ENCODE assay signal across 26 cellular contexts in genomic region chr3:155981669-155982068, GRCh38.
"Had no signal": no experiment of that assay in that cellular context is flagged by ENCODE, and none has a peak within 500 bp of the region (broad histone marks: within the 10 kb centered on the region; RNA-seq: fewer than 3 reads in every experiment).

No MANE protein-coding gene starts in this region.

- H3K27ac Mint-ChIP-seq: activated CD4-positive, alpha-beta memory T cell treated with anti-CD3 and anti-CD28 coated beads, Interleukin-2, amount 10 ng/mL, durations not matched to agents 7 days and 5 days; activated CD4-positive, alpha-beta T cell treated with anti-CD3 and anti-CD28 coated beads, Interleukin-2, amount 10 ng/mL, durations not matched to agents 24 days and 14 days; activated naive CD4-positive, alpha-beta T cell treated with anti-CD3 and anti-CD28 coated beads, Interleukin-2, amount 10 ng/mL, durations not matched to agents 7 days and 5 days; effector memory CD8-positive, alpha-beta T cell; memory B cell; naive B cell; neural progenitor cell; stimulated activated effector memory CD8-positive, alpha-beta T cell treated with anti-CD3 and anti-CD28 coated beads, Interleukin-12 subunit alpha, Interleukin-12 subunit beta, amount 100 ng/mL, for 72 hours; stimulated activated naive CD8-positive, alpha-beta T cell treated with anti-CD3 and anti-CD28 coated beads, Interleukin-15, amount 100 ng/mL, for 72 hours had no signal

- H3K9me3 ChIP-seq: gastrocnemius medialis, prostate gland, suprapubic skin, tibial nerve had no signal

- DNase-seq: activated CD4-positive, alpha-beta memory T cell treated with anti-CD3 and anti-CD28 coated beads, Interleukin-2, amount 10 ng/mL, durations not matched to agents 7 days and 5 days; activated CD4-positive, alpha-beta T cell treated with anti-CD3 and anti-CD28 coated beads, Interleukin-2, amount 10 ng/mL, durations not matched to agents 24 days and 14 days; activated effector memory CD4-positive, alpha-beta T cell treated with anti-CD3 and anti-CD28 coated beads, Interleukin-2, amount 50 U/mL, for 16 hours; activated naive CD4-positive, alpha-beta T cell treated with anti-CD3 and anti-CD28 coated beads, Interleukin-2, amount 10 ng/mL, durations not matched to agents 7 days and 5 days; brain microvascular endothelial cell; caudate nucleus; dorsolateral prefrontal cortex; effector memory CD8-positive, alpha-beta T cell; gastrocnemius medialis; head of caudate nucleus; hypothalamus; left cardiac atrium; naive B cell; right cardiac atrium; stimulated activated CD4-positive, alpha-beta T cell treated with anti-CD3 and anti-CD28 coated beads, Interleukin-2, amount 100 ng/mL, for 24 hours; stimulated activated naive CD8-positive, alpha-beta T cell treated with anti-CD3 and anti-CD28 coated beads, Interleukin-15, amount 100 ng/mL, for 72 hours; SW 1271; T-helper 2 cell had no signal

- H2AFZ ChIP-seq: neural progenitor cell had no signal

- H3K4me3 Mint-ChIP-seq: activated CD4-positive, alpha-beta memory T cell treated with anti-CD3 and anti-CD28 coated beads, Interleukin-2, amount 10 ng/mL, durations not matched to agents 7 days and 5 days; activated CD4-positive, alpha-beta T cell treated with anti-CD3 and anti-CD28 coated beads, Interleukin-2, amount 10 ng/mL, durations not matched to agents 24 days and 14 days; activated naive CD4-positive, alpha-beta T cell treated with anti-CD3 and anti-CD28 coated beads, Interleukin-2, amount 10 ng/mL, durations not matched to agents 7 days and 5 days; effector memory CD8-positive, alpha-beta T cell; memory B cell; naive B cell; neural progenitor cell; stimulated activated effector memory CD8-positive, alpha-beta T cell treated with anti-CD3 and anti-CD28 coated beads, Interleukin-12 subunit alpha, Interleukin-12 subunit beta, amount 100 ng/mL, for 72 hours; stimulated activated naive CD8-positive, alpha-beta T cell treated with anti-CD3 and anti-CD28 coated beads, Interleukin-15, amount 100 ng/mL, for 72 hours had no signal

- H3K4me2 ChIP-seq: neural progenitor cell had no signal

- H3K27me3 Mint-ChIP-seq: naive B cell had no signal

- H3K27me3 ChIP-seq: brain microvascular endothelial cell, gastrocnemius medialis, neural progenitor cell, suprapubic skin, tibial nerve had no signal

- H3K9ac ChIP-seq: neural progenitor cell had no signal

- H3K36me3 Mint-ChIP-seq: activated naive CD4-positive, alpha-beta T cell treated with anti-CD3 and anti-CD28 coated beads, Interleukin-2, amount 10 ng/mL, durations not matched to agents 7 days and 5 days; memory B cell; naive B cell; stimulated activated effector memory CD8-positive, alpha-beta T cell treated with anti-CD3 and anti-CD28 coated beads, Interleukin-12 subunit alpha, Interleukin-12 subunit beta, amount 100 ng/mL, for 72 hours had no signal

- H3K4me1 ChIP-seq: gastrocnemius medialis, neural progenitor cell, prostate gland, suprapubic skin, tibial nerve had no signal

- H3K4me3 ChIP-seq: dorsolateral prefrontal cortex, gastrocnemius medialis, neural progenitor cell, prostate gland, suprapubic skin, tibial nerve had no signal

- H3K27ac ChIP-seq: brain microvascular endothelial cell, dorsolateral prefrontal cortex, gastrocnemius medialis, neural progenitor cell, prostate gland, suprapubic skin, tibial nerve had no signal

- ATAC-seq: activated CD4-positive, CD25-positive, alpha-beta regulatory T cell treated with anti-CD3 and anti-CD28 coated beads, Interleukin-2, amount 50 U/mL, for 24 hours; effector memory CD8-positive, alpha-beta T cell; esophagus mucosa; gastrocnemius medialis; left cardiac atrium; right cardiac atrium; stimulated activated effector memory CD8-positive, alpha-beta T cell treated with anti-CD3 and anti-CD28 coated beads, Interleukin-12 subunit alpha, Interleukin-12 subunit beta, amount 100 ng/mL, for 72 hours; stimulated activated naive CD8-positive, alpha-beta T cell treated with anti-CD3 and anti-CD28 coated beads, Interleukin-15, amount 100 ng/mL, for 72 hours had no signal

- H3K9me3 Mint-ChIP-seq: activated CD4-positive, alpha-beta memory T cell treated with anti-CD3 and anti-CD28 coated beads, Interleukin-2, amount 10 ng/mL, durations not matched to agents 7 days and 5 days; activated CD4-positive, alpha-beta T cell treated with anti-CD3 and anti-CD28 coated beads, Interleukin-2, amount 10 ng/mL, durations not matched to agents 24 days and 14 days; activated naive CD4-positive, alpha-beta T cell treated with anti-CD3 and anti-CD28 coated beads, Interleukin-2, amount 10 ng/mL, durations not matched to agents 7 days and 5 days; effector memory CD8-positive, alpha-beta T cell; memory B cell; naive B cell; neural progenitor cell; stimulated activated effector memory CD8-positive, alpha-beta T cell treated with anti-CD3 and anti-CD28 coated beads, Interleukin-12 subunit alpha, Interleukin-12 subunit beta, amount 100 ng/mL, for 72 hours; stimulated activated naive CD8-positive, alpha-beta T cell treated with anti-CD3 and anti-CD28 coated beads, Interleukin-15, amount 100 ng/mL, for 72 hours had no signal

- H3K36me3 ChIP-seq: brain microvascular endothelial cell, gastrocnemius medialis, neural progenitor cell, prostate gland, suprapubic skin, tibial nerve had no signal

- H3K4me1 Mint-ChIP-seq: activated CD4-positive, alpha-beta memory T cell treated with anti-CD3 and anti-CD28 coated beads, Interleukin-2, amount 10 ng/mL, durations not matched to agents 7 days and 5 days; activated CD4-positive, alpha-beta T cell treated with anti-CD3 and anti-CD28 coated beads, Interleukin-2, amount 10 ng/mL, durations not matched to agents 24 days and 14 days; activated naive CD4-positive, alpha-beta T cell treated with anti-CD3 and anti-CD28 coated beads, Interleukin-2, amount 10 ng/mL, durations not matched to agents 7 days and 5 days; memory B cell; naive B cell; stimulated activated effector memory CD8-positive, alpha-beta T cell treated with anti-CD3 and anti-CD28 coated beads, Interleukin-12 subunit alpha, Interleukin-12 subunit beta, amount 100 ng/mL, for 72 hours; stimulated activated naive CD8-positive, alpha-beta T cell treated with anti-CD3 and anti-CD28 coated beads, Interleukin-15, amount 100 ng/mL, for 72 hours had no signal
